Comparison of ENCODE assay signal across 21 cellular contexts in genomic region chr2:26905341-26906198, GRCh38. TPM values are rescaled to one million over a fixed set of nuclear protein-coding genes. Genes with fewer than 3 reads are reported as not detected.
DNase-seq lines count a peak whose midpoint lies in the region; ATAC-seq, FAIRE-seq and TF ChIP-seq lines count a peak whose summit lies in the region.
"Had no signal": no experiment of that assay in that cellular context is flagged by ENCODE, and none has a peak within 500 bp of the region (broad histone marks: within the 10 kb centered on the region; RNA-seq: fewer than 3 reads in every experiment).

No MANE protein-coding gene starts in this region.

- no peak overlapping the region for H3K4me3 ChIP-seq in dorsolateral prefrontal cortex
- no peak overlapping the region for H3K4me3 ChIP-seq in pancreas
- H3K4me3 ChIP-seq: GM12878, PC-9, SK-N-MC had no signal

- WGBS in pancreas, 2 donors: 58 to 66% methylated on average over 12 of the region's 12 CpGs

- H3K27me3 ChIP-seq in dorsolateral prefrontal cortex (no peaks in the 10 kb centered on the region), pancreas (no peaks in the 10 kb centered on the region)

- H3K4me1 ChIP-seq in pancreas: no peaks in the 10 kb centered on the region

- no peaks in the 10 kb centered on the region for H3K9me3 ChIP-seq in pancreas

- no peaks in the 10 kb centered on the region for H3K36me3 ChIP-seq in pancreas

- DNase-seq in NCI-H2029 treated with DMSO at 0.1 percent for 48 hours (lab: John Stamatoyannopoulos, UW) (peak; percentile 30), dorsolateral prefrontal cortex (no peak), pancreas (peak in 2 of 6 donors; percentile 16 to 39), HK-2 (ENCODE audit: unreplicated experiment) (no peak), DMS 273 treated with DMSO at 0.1 percent for 48 hours (lab: John Stamatoyannopoulos, UW) (no peak), NCI-H226 (no peak)
- DNase-seq: H9, IMR-90, MV-4-11, NCI-H1417 treated with DMSO at 0.1 percent for 48 hours, NCI-H2081, NCI-H446, PC-9 had no signal

- peak overlapping the region in 55 of 59 donors; percentile 9 to 97 (median 86) for H3K27ac ChIP-seq in dorsolateral prefrontal cortex
- H3K27ac ChIP-seq in pancreas: no peak overlapping the region
- H3K27ac ChIP-seq: PC-9, SK-N-MC had no signal

- intact Hi-C loops in dorsolateral prefrontal cortex (cut with DNase I): no loop called here
- intact Hi-C loops in pancreas (cut with DNase I): no loop called here

- TF ChIP-seq CTCF in dorsolateral prefrontal cortex (IDR thresholded peaks at IDR 0.05 in 54 of 56, conservative IDR thresholded peaks at IDR 0.05 in 2 of 56; ENCODE audit: low read depth in 1 of 56, partially characterized antibody in 56 of 56): no peak
- TF ChIP-seq CTCF in pancreas (IDR thresholded peaks at IDR 0.05): no peak

- peak in 3 of 4 donors; percentile 12 to 45 (median 28) for ATAC-seq in pancreas
- no peak for ATAC-seq in activated CD4-positive, CD25-positive, alpha-beta regulatory T cell treated with anti-CD3 and anti-CD28 coated beads, Interleukin-2, amount 50 U/mL, for 24 hours

- no peak for FAIRE-seq in pancreas (lab: Jason Lieb, UNC)
- FAIRE-seq: GM12878 had no signal

RNA-seq across cellular contexts. Expression of gene DPYSL5, which starts 57.6 kb away (rescaled TPM):
- total RNA-seq in dorsolateral prefrontal cortex (100 to 1,000 TPM in 5 of 120 experiments, 10 to 100 TPM in 115; 22.2 to 161 (median 47.4) TPM), pancreas (under 1 TPM in 2 of 6 donors, not detected in 4; 0.09 to 0.12 TPM)
- polyA plus RNA-seq in pancreas: under 1 TPM in 1 of 2 donors, not detected in 1; 0.02 TPM
- total RNA-seq: GM12878, HT-29, IMR-90, LHCN-M2, PC-9, Right ventricle myocardium inferior had no signal
- polyA plus RNA-seq: AG04450, BJ, GM12878, IMR-90 had no signal

Comparison
In these comparisons a context has a peak if more than half of its experiments do, and no peak if none do; other contexts are left out.
1. H3K27ac ChIP-seq: peak in dorsolateral prefrontal cortex (55 of 59); none in pancreas (0 of 4).
2. ATAC-seq: peak in pancreas (3 of 4); none in activated CD4-positive, CD25-positive, alpha-beta regulatory T cell treated with anti-CD3 and anti-CD28 coated beads, Interleukin-2, amount 50 U/mL, for 24 hours (0 of 2).
3. RNA of gene DPYSL5, which starts 57.6 kb away (total RNA-seq): 22.2 to 161 TPM in dorsolateral prefrontal cortex; 0.09 to 0.12 TPM in pancreas; every median in the first group is over 10 times any median in the second.